In the genomic region with DNA sequence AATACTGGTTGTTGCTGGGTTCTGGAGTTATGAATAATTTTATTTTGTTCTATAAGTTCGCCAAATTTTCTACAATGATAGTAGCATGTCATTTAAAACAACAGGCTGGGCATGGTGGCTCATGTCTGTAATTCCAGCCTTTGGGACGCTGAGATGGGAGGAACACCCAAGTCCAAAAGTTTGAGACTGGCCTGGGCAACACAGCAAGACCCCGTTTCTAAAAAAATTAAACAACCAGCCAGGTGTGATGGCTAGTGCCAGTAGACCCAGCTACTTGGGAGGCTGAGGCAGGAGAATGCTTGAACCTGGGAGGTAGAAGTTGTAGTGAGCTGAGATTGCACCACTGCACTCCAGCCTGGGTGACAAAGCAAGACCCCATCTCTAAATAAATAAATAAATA, we compare ENCODE assay signal across 40 cellular contexts.
"Had no signal": no experiment of that assay in that cellular context is flagged by ENCODE, and none has a peak within 500 bp of the region (broad histone marks: within the 10 kb centered on the region; RNA-seq: fewer than 3 reads in every experiment).

No MANE protein-coding gene starts in this region.

- H3K4me3 ChIP-seq: adrenal gland, ascending aorta, body of pancreas, breast epithelium, cardiac muscle cell had no signal

- FAIRE-seq: astrocyte, bronchial epithelial cell had no signal

- H3K4me3 Mint-ChIP-seq: activated naive CD4-positive, alpha-beta T cell treated with anti-CD3 and anti-CD28 coated beads for 36 hours; activated naive CD4-positive, alpha-beta T cell treated with anti-CD3 and anti-CD28 coated beads, Interleukin-2, amount 10 ng/mL, durations not matched to agents 7 days and 5 days; activated naive CD4-positive, alpha-beta T cell treated with anti-CD3 and anti-CD28 coated beads, Interleukin-2, amount 50 U/mL, for 24 hours; activated naive CD8-positive, alpha-beta T cell; activated naive CD8-positive, alpha-beta T cell treated with anti-CD3 and anti-CD28 coated beads for 36 hours; activated naive CD8-positive, alpha-beta T cell treated with anti-CD3 and anti-CD28 coated beads, Interleukin-2, amount 10 ng/mL, durations not matched to agents 7 days and 5 days; activated naive CD8-positive, alpha-beta T cell treated with anti-CD3 and anti-CD28 coated beads, Interleukin-2, amount 50 U/mL, for 24 hours; activated T-cell treated with anti-CD3 and anti-CD28 coated beads, Interleukin-2, amount 50 U/mL, for 24 hours; activated T-cell treated with anti-CD3 and anti-CD28 coated beads, Interleukin-2, amount 50 U/mL, for 4 hours; activated T-cell treated with anti-CD3 and anti-CD28 coated beads, Interleukin-2, amount 50 U/mL, for 72 hours; activated T-helper 1 cell treated with anti-CD3 and anti-CD28 coated beads, Interleukin-12 subunit alpha, Interleukin-12 subunit beta, Interleukin-2, Interleukin-4 antibody, amounts not matched to agents 30 ng/mL and 10 ng/mL and 1 ng/mL, durations not matched to agents 14 hours and 24 hours and 36 hours; activated T-helper 17 cell treated with anti-CD3 and anti-CD28 coated beads, Interleukin-2, amount 50 U/mL, for 72 hours; brain; central memory CD8-positive, alpha-beta T cell had no signal

- H3K27me3 Mint-ChIP-seq: activated naive CD4-positive, alpha-beta T cell treated with anti-CD3 and anti-CD28 coated beads, Interleukin-2, amount 10 ng/mL, durations not matched to agents 7 days and 5 days; activated naive CD4-positive, alpha-beta T cell treated with anti-CD3 and anti-CD28 coated beads, Interleukin-2, amount 50 U/mL, for 24 hours; activated naive CD8-positive, alpha-beta T cell treated with anti-CD3 and anti-CD28 coated beads, Interleukin-2, amount 10 ng/mL, durations not matched to agents 7 days and 5 days; activated naive CD8-positive, alpha-beta T cell treated with anti-CD3 and anti-CD28 coated beads, Interleukin-2, amount 50 U/mL, for 24 hours; central memory CD8-positive, alpha-beta T cell had no signal

- H3K36me3 Mint-ChIP-seq: activated naive CD4-positive, alpha-beta T cell treated with anti-CD3 and anti-CD28 coated beads, Interleukin-2, amount 10 ng/mL, durations not matched to agents 7 days and 5 days; activated naive CD4-positive, alpha-beta T cell treated with anti-CD3 and anti-CD28 coated beads, Interleukin-2, amount 50 U/mL, for 24 hours; activated naive CD4-positive, alpha-beta T cell treated with anti-CD3 and anti-CD28 coated beads, Interleukin-2, amount 50 U/mL, for 72 hours; activated naive CD8-positive, alpha-beta T cell treated with anti-CD3 and anti-CD28 coated beads for 36 hours; activated naive CD8-positive, alpha-beta T cell treated with anti-CD3 and anti-CD28 coated beads, Interleukin-2, amount 10 ng/mL, durations not matched to agents 7 days and 5 days had no signal

- H3K27ac Mint-ChIP-seq: activated naive CD4-positive, alpha-beta T cell treated with anti-CD3 and anti-CD28 coated beads for 36 hours; activated naive CD4-positive, alpha-beta T cell treated with anti-CD3 and anti-CD28 coated beads, Interleukin-2, amount 10 ng/mL, durations not matched to agents 7 days and 5 days; activated naive CD4-positive, alpha-beta T cell treated with anti-CD3 and anti-CD28 coated beads, Interleukin-2, amount 50 U/mL, for 24 hours; activated naive CD4-positive, alpha-beta T cell treated with anti-CD3 and anti-CD28 coated beads, Interleukin-2, amount 50 U/mL, for 72 hours; activated naive CD8-positive, alpha-beta T cell; activated naive CD8-positive, alpha-beta T cell treated with anti-CD3 and anti-CD28 coated beads for 36 hours; activated naive CD8-positive, alpha-beta T cell treated with anti-CD3 and anti-CD28 coated beads, Interleukin-2, amount 10 ng/mL, durations not matched to agents 7 days and 5 days; activated naive CD8-positive, alpha-beta T cell treated with anti-CD3 and anti-CD28 coated beads, Interleukin-2, amount 50 U/mL, for 24 hours; activated T-cell treated with anti-CD3 and anti-CD28 coated beads, Interleukin-2, amount 50 U/mL, for 24 hours; activated T-cell treated with anti-CD3 and anti-CD28 coated beads, Interleukin-2, amount 50 U/mL, for 72 hours; activated T-helper 1 cell treated with anti-CD3 and anti-CD28 coated beads, Interleukin-12 subunit alpha, Interleukin-12 subunit beta, Interleukin-2, Interleukin-4 antibody, amounts not matched to agents 30 ng/mL and 10 ng/mL and 1 ng/mL, durations not matched to agents 14 hours and 24 hours and 36 hours; activated T-helper 17 cell treated with anti-CD3 and anti-CD28 coated beads, Interleukin-2, amount 50 U/mL, for 72 hours; activated T-helper 2 cell treated with anti-CD3 and anti-CD28 coated beads, Interferon-gamma antibody, Interleukin-2, Interleukin-4, amounts not matched to agents 10 μg/mL and 5 μg/mL and 100 μg/mL, durations not matched to agents 14 hours and 24 hours and 36 hours; brain had no signal

- H3K36me3 ChIP-seq: adrenal gland, ascending aorta, brain microvascular endothelial cell, breast epithelium, cardiac muscle cell had no signal

- H3K4me1 Mint-ChIP-seq: activated naive CD4-positive, alpha-beta T cell treated with anti-CD3 and anti-CD28 coated beads, Interleukin-2, amount 10 ng/mL, durations not matched to agents 7 days and 5 days; activated naive CD4-positive, alpha-beta T cell treated with anti-CD3 and anti-CD28 coated beads, Interleukin-2, amount 50 U/mL, for 24 hours; activated naive CD8-positive, alpha-beta T cell treated with anti-CD3 and anti-CD28 coated beads for 36 hours; activated naive CD8-positive, alpha-beta T cell treated with anti-CD3 and anti-CD28 coated beads, Interleukin-2, amount 10 ng/mL, durations not matched to agents 7 days and 5 days; activated naive CD8-positive, alpha-beta T cell treated with anti-CD3 and anti-CD28 coated beads, Interleukin-2, amount 50 U/mL, for 24 hours; activated T-helper 17 cell treated with anti-CD3 and anti-CD28 coated beads, Interleukin-2, amount 50 U/mL, for 72 hours; central memory CD8-positive, alpha-beta T cell had no signal

- H3K27me3 ChIP-seq: adrenal gland, ascending aorta, body of pancreas, brain microvascular endothelial cell, breast epithelium, cardiac muscle cell had no signal

- H3K9me3 ChIP-seq: adrenal gland, ascending aorta, body of pancreas, breast epithelium had no signal

- H3K27ac ChIP-seq: adrenal gland, ascending aorta, body of pancreas, brain microvascular endothelial cell, breast epithelium, cardiac muscle cell had no signal

- ATAC-seq: activated naive CD4-positive, alpha-beta T cell treated with anti-CD3 and anti-CD28 coated beads, Interleukin-2, amount 50 U/mL, for 72 hours; activated naive CD8-positive, alpha-beta T cell treated with anti-CD3 and anti-CD28 coated beads, Interleukin-2, amount 50 U/mL, for 24 hours; activated T-cell treated with anti-CD3 and anti-CD28 coated beads, Interleukin-2, amount 50 U/mL, for 4 hours; activated T-cell treated with anti-CD3 and anti-CD28 coated beads, Interleukin-2, amount 50 U/mL, for 72 hours; activated T-helper 17 cell treated with anti-CD3 and anti-CD28 coated beads, Interleukin-2, amount 50 U/mL, for 72 hours; body of pancreas had no signal

- H3K9me3 Mint-ChIP-seq: activated naive CD4-positive, alpha-beta T cell treated with anti-CD3 and anti-CD28 coated beads for 36 hours; activated naive CD4-positive, alpha-beta T cell treated with anti-CD3 and anti-CD28 coated beads, Interleukin-2, amount 10 ng/mL, durations not matched to agents 7 days and 5 days; activated naive CD4-positive, alpha-beta T cell treated with anti-CD3 and anti-CD28 coated beads, Interleukin-2, amount 50 U/mL, for 24 hours; activated naive CD4-positive, alpha-beta T cell treated with anti-CD3 and anti-CD28 coated beads, Interleukin-2, amount 50 U/mL, for 72 hours; activated naive CD8-positive, alpha-beta T cell treated with anti-CD3 and anti-CD28 coated beads for 36 hours; activated naive CD8-positive, alpha-beta T cell treated with anti-CD3 and anti-CD28 coated beads, Interleukin-2, amount 10 ng/mL, durations not matched to agents 7 days and 5 days; activated naive CD8-positive, alpha-beta T cell treated with anti-CD3 and anti-CD28 coated beads, Interleukin-2, amount 50 U/mL, for 24 hours; activated T-cell treated with anti-CD3 and anti-CD28 coated beads, Interleukin-2, amount 50 U/mL, for 24 hours; activated T-cell treated with anti-CD3 and anti-CD28 coated beads, Interleukin-2, amount 50 U/mL, for 4 hours; activated T-cell treated with anti-CD3 and anti-CD28 coated beads, Interleukin-2, amount 50 U/mL, for 72 hours; activated T-helper 1 cell treated with anti-CD3 and anti-CD28 coated beads, Interleukin-12 subunit alpha, Interleukin-12 subunit beta, Interleukin-2, Interleukin-4 antibody, amounts not matched to agents 30 ng/mL and 10 ng/mL and 1 ng/mL, durations not matched to agents 14 hours and 24 hours and 36 hours; activated T-helper 17 cell treated with anti-CD3 and anti-CD28 coated beads, Interleukin-2, amount 50 U/mL, for 72 hours; activated T-helper 2 cell treated with anti-CD3 and anti-CD28 coated beads, Interferon-gamma antibody, Interleukin-2, Interleukin-4, amounts not matched to agents 10 μg/mL and 5 μg/mL and 100 μg/mL, durations not matched to agents 14 hours and 24 hours and 36 hours; brain; central memory CD8-positive, alpha-beta T cell had no signal

- DNase-seq: activated effector memory CD4-positive, alpha-beta T cell treated with anti-CD3 and anti-CD28 coated beads, Interleukin-2, amount 50 U/mL, for 16 hours; activated effector memory CD4-positive, alpha-beta T cell treated with Interleukin-2 at 50 U/mL for 16 hours; activated gamma-delta T cell; activated gamma-delta T cell treated with Interleukin-2 at 50 U/mL for 16 hours; activated naive CD4-positive, alpha-beta T cell; activated naive CD4-positive, alpha-beta T cell treated with anti-CD3 and anti-CD28 coated beads for 36 hours; activated naive CD4-positive, alpha-beta T cell treated with anti-CD3 and anti-CD28 coated beads, Interleukin-2, amount 10 ng/mL, durations not matched to agents 7 days and 5 days; activated naive CD4-positive, alpha-beta T cell treated with anti-CD3 and anti-CD28 coated beads, Interleukin-2, amount 50 U/mL, for 16 hours; activated naive CD4-positive, alpha-beta T cell treated with Interleukin-2 at 50 U/mL for 16 hours; activated naive CD8-positive, alpha-beta T cell treated with anti-CD3 and anti-CD28 coated beads for 36 hours; activated naive CD8-positive, alpha-beta T cell treated with anti-CD3 and anti-CD28 coated beads, Interleukin-2, amount 10 ng/mL, durations not matched to agents 7 days and 5 days; activated naive CD8-positive, alpha-beta T cell treated with anti-CD3 and anti-CD28 coated beads, Interleukin-2, amount 50 U/mL, for 24 hours; activated T-cell treated with anti-CD3 and anti-CD28 coated beads, Interleukin-2, amount 50 U/mL, for 1 hour; activated T-cell treated with anti-CD3 and anti-CD28 coated beads, Interleukin-2, amount 50 U/mL, for 24 hours; activated T-cell treated with anti-CD3 and anti-CD28 coated beads, Interleukin-2, amount 50 U/mL, for 4 hours; activated T-cell treated with anti-CD3 and anti-CD28 coated beads, Interleukin-2, amount 50 U/mL, for 48 hours; activated T-cell treated with anti-CD3 and anti-CD28 coated beads, Interleukin-2, amount 50 U/mL, for 72 hours; adrenal gland; amniotic stem cell; amygdala; anterior cingulate cortex; aorta; body of pancreas; brain microvascular endothelial cell; caudate nucleus; central memory CD4-positive, alpha-beta T cell; cerebellar nuclear complex had no signal

- H3K4me1 ChIP-seq: adrenal gland, ascending aorta, body of pancreas, breast epithelium had no signal
